In genomic region chrX:14351889-14352288, GRCh38 we compare ENCODE assay signal across 1 cellular context.
TF ChIP-seq lines count a peak whose summit lies in the region.

No MANE protein-coding gene starts in this region.

TF ChIP-seq in H1, 55 proteins besides CTCF, POLR2A, EP300 and RAD21 (continued from another document):
- peak; percentile 9 for TF ChIP-seq NANOG (IDR thresholded peaks at IDR 0.05; ENCODE audit: insufficient read depth, low read depth, low read length, poor library complexity, severe bottlenecking)
- no peak for TF ChIP-seq SP1 (IDR thresholded peaks at IDR 0.05; ENCODE audit: low read depth, low read length)
TF ChIP-seq in H1: peak in this region for 1.
